ENCODE assay signal across 18 cellular contexts in genomic region chr2:5391361-5391760, GRCh38.
DNase-seq lines count a peak whose midpoint lies in the region; ATAC-seq, FAIRE-seq and TF ChIP-seq lines count a peak whose summit lies in the region.
"Had no signal": no experiment of that assay in that cellular context is flagged by ENCODE, and none has a peak within 500 bp of the region (broad histone marks: within the 10 kb centered on the region; RNA-seq: fewer than 3 reads in every experiment).

No MANE protein-coding gene starts in this region.

- H3K4me3 ChIP-seq in adrenal gland (no peak overlapping the region), pancreas (no peak overlapping the region)
- H3K4me3 ChIP-seq: BLaER1, GM23338, testis had no signal

- in situ Hi-C loops in ACHN (cut with HindIII; ENCODE audit: low pct_ligation_motif_present, low pct_unique_long_range_greater_than_20kb, low sequenced_read_pairs), result no loop called here

- 14 to 23% (median 20%) methylated on average over 5 of the region's 5 CpGs for WGBS in adrenal gland, 4 donors
- 22 to 29% methylated on average over 5 of the region's 5 CpGs for WGBS in pancreas, 2 donors

- no peaks in the 10 kb centered on the region for H3K9me3 ChIP-seq in adrenal gland (replicated peaks in 1 of 3)
- no peaks in the 10 kb centered on the region for H3K9me3 ChIP-seq in pancreas
- H3K9me3 ChIP-seq: BLaER1, testis had no signal

- ATAC-seq in pancreas (peak in 2 of 4 donors; percentile 35 to 45), GM18520 (IDR thresholded peaks at IDR 0.05; ENCODE audit: unreplicated experiment) (no peak), HG03521 (IDR thresholded peaks at IDR 0.05; ENCODE audit: unreplicated experiment) (no peak)
- ATAC-seq: GM23338, HepG2 had no signal

- H3K36me3 ChIP-seq in adrenal gland (replicated peaks in 1 of 2) (no peaks in the 10 kb centered on the region), pancreas (no peaks in the 10 kb centered on the region)
- H3K36me3 ChIP-seq: BLaER1 had no signal

- TF ChIP-seq POLR2A in adrenal gland (IDR thresholded peaks at IDR 0.05), result no peak

- intact Hi-C loops in adrenal gland (cut with DNase I), result no loop called here
- intact Hi-C loops in pancreas (cut with DNase I), result no loop called here

- H3K27me3 ChIP-seq in adrenal gland, result no peaks in the 10 kb centered on the region
- no peaks in the 10 kb centered on the region for H3K27me3 ChIP-seq in pancreas
- H3K27me3 ChIP-seq: BLaER1, testis had no signal

- no peak for TF ChIP-seq CTCF in adrenal gland (IDR thresholded peaks at IDR 0.05)
- TF ChIP-seq CTCF in pancreas (IDR thresholded peaks at IDR 0.05), result no peak

- DNase-seq in DMS53 (lab: John Stamatoyannopoulos, UW) (peak; percentile 2), DMS53 treated with DMSO at 0.1 percent for 48 hours (lab: John Stamatoyannopoulos, UW; ENCODE audit: unreplicated experiment) (no peak), NCI-H2171 (lab: John Stamatoyannopoulos, UW) (peak; percentile 83), adrenal gland (peak in 6 of 7 donors; percentile 17 to 66 (median 37)), pancreas (peak in 5 of 6 donors; percentile 31 to 72 (median 58)), ACHN (no peak)
- DNase-seq: activated CD4-positive, alpha-beta T cell treated with anti-CD3 and anti-CD28 coated beads, Interleukin-2, amount 50 U/mL, for 48 hours; activated naive CD4-positive, alpha-beta T cell treated with anti-CD3 and anti-CD28 coated beads for 36 hours; activated T-cell treated with anti-CD3 and anti-CD28 coated beads, Interleukin-2, amount 50 U/mL, for 1 hour; hippocampal formation; testis had no signal

- no peak overlapping the region for H3K27ac ChIP-seq in adrenal gland
- H3K27ac ChIP-seq in pancreas, result no peak overlapping the region
- H3K27ac ChIP-seq: 22Rv1, BLaER1, testis had no signal

- H3K4me1 ChIP-seq in adrenal gland (replicated peaks in 1 of 2) (no peaks in the 10 kb centered on the region), pancreas (no peaks in the 10 kb centered on the region)
- H3K4me1 ChIP-seq: BLaER1, testis had no signal

- no peak for FAIRE-seq in pancreas (lab: Jason Lieb, UNC)
- FAIRE-seq: keratinocyte had no signal

Comparison
In these comparisons a context has a peak if more than half of its experiments do, and no peak if none do; other contexts are left out.
1. DNase-seq: peak in DMS53 (single experiment), NCI-H2171 (single experiment), adrenal gland (6 of 7) and pancreas (5 of 6); none in DMS53 treated with DMSO at 0.1 percent for 48 hours (single experiment) and ACHN (single experiment).